In the genomic region with DNA sequence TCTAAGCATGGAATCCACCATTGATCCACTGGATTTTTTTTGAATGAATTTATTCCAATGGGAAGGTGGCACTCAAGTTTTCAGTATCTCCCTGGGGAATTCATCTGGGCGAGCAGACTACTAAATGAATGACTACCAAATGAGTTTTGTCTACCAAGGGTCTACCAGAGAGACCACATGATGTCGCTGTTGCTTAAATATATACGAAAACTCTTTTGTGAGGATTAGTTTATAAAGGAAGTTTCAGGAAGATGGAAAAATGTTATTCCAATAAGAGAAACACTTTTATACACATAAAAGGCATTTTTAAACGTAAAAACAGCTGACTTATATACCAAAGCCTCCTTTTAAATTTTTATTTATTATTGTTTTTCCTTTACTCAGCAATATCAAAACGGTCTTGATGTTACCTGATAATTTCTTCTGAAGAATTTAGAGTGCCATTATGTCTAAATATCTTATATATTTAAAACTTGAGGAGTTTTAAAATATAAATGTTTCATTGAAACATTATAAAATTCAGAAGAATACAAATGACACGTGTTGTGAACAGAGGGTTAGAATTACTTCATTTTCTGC, we compare ENCODE assay signal across 9 cellular contexts.
DNase-seq lines count a peak whose midpoint lies in the region; ATAC-seq and TF ChIP-seq lines count a peak whose summit lies in the region.
"Had no signal": no experiment of that assay in that cellular context is flagged by ENCODE, and none has a peak within 500 bp of the region (broad histone marks: within the 10 kb centered on the region; RNA-seq: fewer than 3 reads in every experiment).

No MANE protein-coding gene starts in this region.

- peaks cover 12% of the 10 kb centered on the region for H3K27me3 ChIP-seq in HL-60 (ENCODE audit: insufficient read depth, poor library complexity, severe bottlenecking)
- H3K27me3 ChIP-seq: SJSA1 had no signal

- no peak overlapping the region for H3K4me3 ChIP-seq in HL-60 (replicated peaks; ENCODE audit: insufficient read depth, low read length)
- H3K4me3 ChIP-seq: SJSA1 had no signal

- H3K27ac ChIP-seq in HL-60 (replicated peaks) = no peak overlapping the region
- H3K27ac ChIP-seq: SJSA1 had no signal

- H3K4me3 Mint-ChIP-seq in activated T-cell treated with anti-CD3 and anti-CD28 coated beads, Interleukin-2, amount 50 U/mL, for 24 hours = no peak overlapping the region

- TF ChIP-seq CTCF in HL-60 (IDR thresholded peaks at IDR 0.05; ENCODE audit: insufficient read depth, low read length) = peak; percentile 74

- no peaks in the 10 kb centered on the region for H3K9me3 Mint-ChIP-seq in activated T-cell treated with anti-CD3 and anti-CD28 coated beads, Interleukin-2, amount 50 U/mL, for 24 hours

- H3K27ac Mint-ChIP-seq in activated T-cell treated with anti-CD3 and anti-CD28 coated beads, Interleukin-2, amount 50 U/mL, for 24 hours = no peak overlapping the region

- no peaks in the 10 kb centered on the region for H3K36me3 Mint-ChIP-seq in activated T-cell treated with anti-CD3 and anti-CD28 coated beads, Interleukin-2, amount 50 U/mL, for 24 hours (ENCODE audit: low read depth)

- ATAC-seq in GM21526 (IDR thresholded peaks at IDR 0.05; ENCODE audit: low FRiP score, unreplicated experiment) (no peak), GM19351 (IDR thresholded peaks at IDR 0.05; ENCODE audit: unreplicated experiment) (no peak)

- H3K4me1 Mint-ChIP-seq in activated T-cell treated with anti-CD3 and anti-CD28 coated beads, Interleukin-2, amount 50 U/mL, for 24 hours (ENCODE audit: low read depth) = no peaks in the 10 kb centered on the region

- peaks cover 22% of the 10 kb centered on the region for H3K27me3 Mint-ChIP-seq in activated T-cell treated with anti-CD3 and anti-CD28 coated beads, Interleukin-2, amount 50 U/mL, for 24 hours

- DNase-seq in DMS 273 treated with DMSO at 0.1 percent for 48 hours (lab: John Stamatoyannopoulos, UW) = peak; percentile 36
- DNase-seq in HL-60 (ENCODE audit: low read depth in 1 of 2, low spot score in 1 of 2) = peak in 1 of 2 experiments; percentile 26
- DNase-seq in NCI-H82 (lab: John Stamatoyannopoulos, UW) = peak; percentile 94
- peak; percentile 65 for DNase-seq in dedifferentiated amniotic fluid mesenchymal stem cell (ENCODE audit: extremely low spot score)
- DNase-seq in mucosa of gallbladder (ENCODE audit: low spot score) = peak; percentile 14
- no peak for DNase-seq in activated T-cell treated with anti-CD3 and anti-CD28 coated beads, Interleukin-2, amount 50 U/mL, for 24 hours
